Comparison of ENCODE assay signal across 12 cellular contexts in the genomic region with DNA sequence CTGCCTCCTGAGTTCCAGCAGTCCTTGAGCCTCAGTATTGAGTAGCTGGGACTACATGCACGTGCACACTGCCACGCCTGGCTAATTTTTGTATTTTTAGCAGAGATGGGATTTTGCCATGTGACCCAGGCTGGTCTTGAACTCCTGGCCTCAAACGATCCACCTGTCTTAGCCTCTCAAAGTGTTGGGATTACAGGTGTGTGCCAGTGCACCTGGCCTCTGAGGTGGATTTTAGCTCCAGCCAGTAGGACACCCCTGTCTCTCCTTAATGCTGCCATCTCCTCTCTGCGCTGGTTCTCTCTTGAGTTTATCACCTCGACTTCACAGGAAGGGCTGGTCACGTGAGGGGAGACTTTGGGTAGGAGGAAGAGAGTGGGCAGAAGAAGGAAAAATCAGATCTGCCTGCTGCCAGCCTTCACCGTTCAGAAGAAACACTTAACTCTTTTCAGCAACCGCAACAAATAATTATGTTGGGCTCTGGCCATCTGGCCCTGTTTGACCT. TPM values are rescaled to one million over a fixed set of nuclear protein-coding genes. Genes with fewer than 3 reads are reported as not detected.
DNase-seq lines count a peak whose midpoint lies in the region; ATAC-seq and TF ChIP-seq lines count a peak whose summit lies in the region.
"Had no signal": no experiment of that assay in that cellular context is flagged by ENCODE, and none has a peak within 500 bp of the region (broad histone marks: within the 10 kb centered on the region; RNA-seq: fewer than 3 reads in every experiment).

No MANE protein-coding gene starts in this region.

- intact Hi-C loops in sciatic nerve (cut with DNase I): no loop called here

- H3K27ac Mint-ChIP-seq in activated naive CD4-positive, alpha-beta T cell treated with anti-CD3 and anti-CD28 coated beads, Interleukin-2, amount 10 ng/mL, durations not matched to agents 7 days and 5 days: peak overlapping the region; percentile 60
- peak overlapping the region; percentile 59 for H3K27ac Mint-ChIP-seq in T-helper 17 cell
- peak overlapping the region; percentile 35 for H3K27ac Mint-ChIP-seq in stimulated activated memory B cell treated with anti-CD40 and anti-IgM and Interleukin-4, amounts not matched to agents 10 μg/mL and 1 μg/mL and 100 μg/mL, for 72 hours
- H3K27ac Mint-ChIP-seq in GM23338: no peak overlapping the region; the same call in 1 of the 2 replicates

- H3K18ac ChIP-seq in mesenchymal stem cell (ENCODE audit: low read depth in 1 of 2, low read length in 2 of 2): no peak overlapping the region

- no peaks in the 10 kb centered on the region for H4K20me1 ChIP-seq in GM23338 (replicated peaks; ENCODE audit: insufficient read depth)

- H3K36me3 ChIP-seq in mesenchymal stem cell (ENCODE audit: control insufficient read depth in 1 of 2, insufficient read depth in 2 of 2, low read depth in 1 of 2, low read length in 2 of 2): peaks cover 26 to 30% of the 10 kb centered on the region in 2 experiments
- H3K36me3 ChIP-seq in GM23338 (ENCODE audit: insufficient read depth): no peaks in the 10 kb centered on the region

- no peak overlapping the region for H3K23ac ChIP-seq in mesenchymal stem cell (ENCODE audit: low read length in 2 of 2)

- H3K4me2 ChIP-seq in mesenchymal stem cell (ENCODE audit: low read length, poor library complexity, severe bottlenecking) (no peak overlapping the region), GM23338 (no peak overlapping the region)

- no peak for TF ChIP-seq CTCF in GM23338 (conservative IDR thresholded peaks at IDR 0.05; ENCODE audit: low read depth in 2 of 2)

- ATAC-seq in T-helper 17 cell (no peak), sciatic nerve (no peak), GM23338 (no peak)
- no peak for ATAC-seq in stimulated activated memory B cell treated with anti-CD40 and anti-IgM and Interleukin-4, amounts not matched to agents 10 μg/mL and 1 μg/mL and 100 μg/mL, for 72 hours

- peaks cover 15% of the 10 kb centered on the region for H3K4me1 Mint-ChIP-seq in activated naive CD4-positive, alpha-beta T cell treated with anti-CD3 and anti-CD28 coated beads, Interleukin-2, amount 10 ng/mL, durations not matched to agents 7 days and 5 days
- H3K4me1 Mint-ChIP-seq in T-helper 17 cell (peaks cover 11% of the 10 kb centered on the region), GM23338 (no peaks in the 10 kb centered on the region; the same call in 1 of the 3 replicates)
- peaks cover 16% of the 10 kb centered on the region for H3K4me1 Mint-ChIP-seq in stimulated activated memory B cell treated with anti-CD40 and anti-IgM and Interleukin-4, amounts not matched to agents 10 μg/mL and 1 μg/mL and 100 μg/mL, for 72 hours

- no peaks in the 10 kb centered on the region for H3K79me2 ChIP-seq in GM23338 (replicated peaks; ENCODE audit: insufficient read depth)

- no peaks in the 10 kb centered on the region for H3K9me3 ChIP-seq in T-helper 17 cell (ENCODE audit: control insufficient read depth, low read length, poor library complexity, severe bottlenecking)
- no peaks in the 10 kb centered on the region for H3K9me3 ChIP-seq in mesenchymal stem cell (ENCODE audit: control insufficient read depth, low read length)

- H3K27me3 Mint-ChIP-seq in activated naive CD4-positive, alpha-beta T cell treated with anti-CD3 and anti-CD28 coated beads, Interleukin-2, amount 10 ng/mL, durations not matched to agents 7 days and 5 days: no peaks in the 10 kb centered on the region
- no peaks in the 10 kb centered on the region for H3K27me3 Mint-ChIP-seq in T-helper 17 cell
- H3K27me3 Mint-ChIP-seq in stimulated activated memory B cell treated with anti-CD40 and anti-IgM and Interleukin-4, amounts not matched to agents 10 μg/mL and 1 μg/mL and 100 μg/mL, for 72 hours: no peaks in the 10 kb centered on the region
- peaks cover 6% of the 10 kb centered on the region for H3K27me3 Mint-ChIP-seq in GM23338 (ENCODE audit: insufficient read depth, low read depth, poor library complexity)

- no peak overlapping the region for H3K4me3 ChIP-seq in mesenchymal stem cell (ENCODE audit: insufficient read depth in 1 of 2, low read depth in 1 of 2, low read length in 2 of 2)
- H3K4me3 ChIP-seq in GM23338: no peak overlapping the region

- no peaks in the 10 kb centered on the region for H3K9me2 ChIP-seq in GM23338 (ENCODE audit: insufficient read depth)

- CTCF ChIA-PET in activated naive CD4-positive, alpha-beta T cell treated with anti-CD3 and anti-CD28 coated beads, Interleukin-2, amount 10 ng/mL, durations not matched to agents 7 days and 5 days (lab: Charles Lee): interaction anchor here (0.7 to 2.5 kb wide), 5 partner anchors 9 to 279 kb away, joined by 3 to 8 read pairs (median 3); partner anchors contain the start of gene MARF1

- H2AFZ ChIP-seq in mesenchymal stem cell (ENCODE audit: low read depth, low read length) (no peak overlapping the region), GM23338 (no peak overlapping the region)

- WGBS in mesenchymal stem cell: 96% methylated on average over 8 of the region's 8 CpGs

- H3K4me1 ChIP-seq in mesenchymal stem cell (ENCODE audit: control insufficient read depth, insufficient read depth, low read depth, low read length) (peaks cover 5% of the 10 kb centered on the region), GM23338 (ENCODE audit: insufficient read depth) (no peaks in the 10 kb centered on the region; the same call in 1 of the 2 replicates)

- no peak overlapping the region for H3K14ac ChIP-seq in mesenchymal stem cell (ENCODE audit: low read length in 2 of 2)

- no peak overlapping the region for H3K4me3 Mint-ChIP-seq in activated naive CD4-positive, alpha-beta T cell treated with anti-CD3 and anti-CD28 coated beads, Interleukin-2, amount 10 ng/mL, durations not matched to agents 7 days and 5 days
- H3K4me3 Mint-ChIP-seq in T-helper 17 cell: no peak overlapping the region
- no peak overlapping the region for H3K4me3 Mint-ChIP-seq in stimulated activated memory B cell treated with anti-CD40 and anti-IgM and Interleukin-4, amounts not matched to agents 10 μg/mL and 1 μg/mL and 100 μg/mL, for 72 hours
- no peak overlapping the region for H3K4me3 Mint-ChIP-seq in GM23338

- no peak overlapping the region for H3K9ac ChIP-seq in mesenchymal stem cell (ENCODE audit: low read length)

- peak overlapping the region; percentile 39 for H4K8ac ChIP-seq in mesenchymal stem cell (ENCODE audit: low read length)

- no peaks in the 10 kb centered on the region for H3K9me3 Mint-ChIP-seq in activated naive CD4-positive, alpha-beta T cell treated with anti-CD3 and anti-CD28 coated beads, Interleukin-2, amount 10 ng/mL, durations not matched to agents 7 days and 5 days
- no peaks in the 10 kb centered on the region for H3K9me3 Mint-ChIP-seq in stimulated activated memory B cell treated with anti-CD40 and anti-IgM and Interleukin-4, amounts not matched to agents 10 μg/mL and 1 μg/mL and 100 μg/mL, for 72 hours
- no peaks in the 10 kb centered on the region for H3K9me3 Mint-ChIP-seq in GM23338

- H3K4ac ChIP-seq in mesenchymal stem cell (ENCODE audit: low read depth in 1 of 2, low read length in 2 of 2): no peak overlapping the region

- no peaks in the 10 kb centered on the region for H3F3A ChIP-seq in GM23338 (replicated peaks; ENCODE audit: low read depth)

- no peak overlapping the region for H2BK5ac ChIP-seq in mesenchymal stem cell (ENCODE audit: low read depth, low read length, poor library complexity, severe bottlenecking)

- H2BK12ac ChIP-seq in mesenchymal stem cell (ENCODE audit: low read length in 2 of 2): no peak overlapping the region

- peaks cover 21% of the 10 kb centered on the region for H3K79me1 ChIP-seq in mesenchymal stem cell (replicated peaks; ENCODE audit: low read length, poor library complexity, severe bottlenecking)

- peak overlapping the region; percentile 83 for H4K91ac ChIP-seq in mesenchymal stem cell (ENCODE audit: low read length)

- H2AK5ac ChIP-seq in mesenchymal stem cell (ENCODE audit: low read length, severe bottlenecking): no peak overlapping the region

- H3K36me3 Mint-ChIP-seq in activated naive CD4-positive, alpha-beta T cell treated with anti-CD3 and anti-CD28 coated beads, Interleukin-2, amount 10 ng/mL, durations not matched to agents 7 days and 5 days: peaks cover 37% of the 10 kb centered on the region
- no peaks in the 10 kb centered on the region for H3K36me3 Mint-ChIP-seq in T-helper 17 cell (ENCODE audit: low read depth)
- peaks cover 26% of the 10 kb centered on the region for H3K36me3 Mint-ChIP-seq in stimulated activated memory B cell treated with anti-CD40 and anti-IgM and Interleukin-4, amounts not matched to agents 10 μg/mL and 1 μg/mL and 100 μg/mL, for 72 hours
- H3K36me3 Mint-ChIP-seq in GM23338 (ENCODE audit: low read depth): peaks cover 4% of the 10 kb centered on the region; the same call in 2 of the 3 replicates

- H2BK120ac ChIP-seq in mesenchymal stem cell (ENCODE audit: low read depth, low read length): no peak overlapping the region

- no peak overlapping the region for H2BK15ac ChIP-seq in mesenchymal stem cell (ENCODE audit: low read depth, poor library complexity, severe bottlenecking)

- no peak overlapping the region for H3K27ac ChIP-seq in mesenchymal stem cell (ENCODE audit: low read length, poor library complexity, severe bottlenecking)
- H3K27ac ChIP-seq in GM23338 (ENCODE audit: low read depth): no peak overlapping the region
- H3K27ac ChIP-seq: C4-2B, HL-60 had no signal

- H3K27me3 ChIP-seq in mesenchymal stem cell (ENCODE audit: control insufficient read depth in 1 of 2, insufficient read depth in 1 of 2, low read length in 2 of 2) (no peaks in the 10 kb centered on the region), GM23338 (ENCODE audit: insufficient read depth) (no peaks in the 10 kb centered on the region)

- DNase-seq in activated naive CD4-positive, alpha-beta T cell treated with anti-CD3 and anti-CD28 coated beads, Interleukin-2, amount 10 ng/mL, durations not matched to agents 7 days and 5 days: no peak
- DNase-seq in activated naive CD4-positive, alpha-beta T cell treated with Interleukin-2 at 50 U/mL for 16 hours: no peak
- DNase-seq in T-helper 17 cell: no peak
- DNase-seq in mesenchymal stem cell: no peak
- DNase-seq in sciatic nerve (ENCODE audit: low spot score): no peak
- no peak for DNase-seq in GM23338 (ENCODE audit: low spot score)
- DNase-seq in NCI-H1930 (lab: John Stamatoyannopoulos, UW): no peak
- DNase-seq: NCI-H187 treated with DMSO at 0.1 percent for 48 hours, SIG-M5 had no signal

TF ChIP-seq in GM23338, 12 proteins besides CTCF, POLR2A, EP300 and RAD21 (continues in another document):
- TF ChIP-seq EZH2 (IDR thresholded peaks at IDR 0.05; ENCODE audit: low read depth, unreplicated experiment): no peak

RNA-seq across cellular contexts. Expression of gene NDE1, which starts 55.1 kb away (rescaled TPM):
- total RNA-seq in T-helper 17 cell: 100 to 1,000 TPM; 122 to 123 TPM
- polyA plus RNA-seq in mesenchymal stem cell (2013, experiment 1 of 2): 23.1 TPM
- 22.8 TPM for polyA plus RNA-seq in mesenchymal stem cell (2013, experiment 2 of 2)
- total RNA-seq in sciatic nerve: 42.9 TPM
- total RNA-seq in GM23338 (2014; rRNA removed; shearing (Covaris generic)): 22.9 and 28.7 TPM in 2 replicates
- 11.1 and 13.0 TPM in 2 replicates for polyA plus RNA-seq in GM23338 (2016; fragmentation: Nextera tagmentation; extraction: Ambion mirVana)
